Comparison of ENCODE assay signal across 8 cellular contexts in the genomic region with DNA sequence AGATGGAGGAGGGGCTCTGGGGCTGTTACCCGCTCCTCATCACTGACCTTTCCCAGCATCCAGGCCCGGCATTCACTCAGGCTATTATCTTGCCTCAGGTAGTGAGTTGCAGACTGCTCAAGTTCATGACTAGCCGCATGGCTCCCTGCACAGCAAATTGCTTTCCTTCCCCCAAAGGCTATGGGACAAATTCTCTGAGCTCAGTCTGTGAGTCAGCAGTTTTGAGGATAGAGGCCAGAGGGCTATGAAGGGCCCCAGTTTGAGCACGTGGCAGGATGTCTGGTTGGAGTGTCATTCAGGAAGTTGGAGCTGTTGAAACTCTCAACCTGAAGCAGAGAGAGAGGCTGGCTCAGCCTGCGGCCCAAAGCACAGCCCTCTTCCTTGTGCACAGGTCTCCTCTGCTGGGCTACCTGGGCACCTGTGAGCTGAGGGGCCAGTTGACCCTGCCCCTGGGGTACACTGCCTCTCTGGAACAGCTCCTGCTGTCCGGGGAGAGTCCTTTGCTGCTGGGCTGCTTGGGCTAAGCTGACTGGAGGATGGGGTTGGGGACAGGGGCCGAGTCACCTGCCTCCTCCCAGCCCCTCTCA. TPM values are rescaled to one million over a fixed set of nuclear protein-coding genes. Genes with fewer than 3 reads are reported as not detected.
A peak's percentile ranks its signal among the peaks of the same experiment; 100 is the strongest.
DNase-seq lines count a peak whose midpoint lies in the region; ATAC-seq and TF ChIP-seq lines count a peak whose summit lies in the region.

No MANE protein-coding gene starts in this region.

- in situ Hi-C loops in gastrocnemius medialis (cut with MboI; ENCODE audit: low sequenced_read_pairs in 4 of 4): loop anchor here in 3 of 4 donors (25.0 kb wide), 2 partner anchors 98 to 248 kb away; a partner anchor contains a TSS

- H3K36me3 ChIP-seq in CD4-positive, alpha-beta memory T cell (ENCODE audit: insufficient read depth, low read length): no peaks in the 10 kb centered on the region
- H3K36me3 ChIP-seq in gastrocnemius medialis: peaks cover 0 to 54% of the 10 kb centered on the region in 2 donors

- TF ChIP-seq CTCF in gastrocnemius medialis (IDR thresholded peaks at IDR 0.05 in 4 of 5, conservative IDR thresholded peaks at IDR 0.05 in 1 of 5): no peak

- ATAC-seq in GM19438 (IDR thresholded peaks at IDR 0.05; ENCODE audit: low read depth, unreplicated experiment): peak; percentile 81
- ATAC-seq in Right ventricle myocardium superior (ENCODE audit: poor library complexity): peak; percentile 80
- peak; percentile 62 to 70 for ATAC-seq in gastrocnemius medialis
- no peak for ATAC-seq in HG03469 (IDR thresholded peaks at IDR 0.05; ENCODE audit: unreplicated experiment)

- TF ChIP-seq POLR2A in gastrocnemius medialis (IDR thresholded peaks at IDR 0.05): no peak

- no peaks in the 10 kb centered on the region for H3K9me3 ChIP-seq in CD4-positive, alpha-beta memory T cell (ENCODE audit: control insufficient read depth in 1 of 2, low read length in 2 of 2)
- no peaks in the 10 kb centered on the region for H3K9me3 ChIP-seq in gastrocnemius medialis

- peak overlapping the region in 5 of 7 donors; percentile 30 to 87 (median 65) for H3K27ac Mint-ChIP-seq in CD4-positive, alpha-beta memory T cell

- no peaks in the 10 kb centered on the region for H3K27me3 ChIP-seq in CD4-positive, alpha-beta memory T cell (ENCODE audit: insufficient read depth, low read length)
- no peaks in the 10 kb centered on the region for H3K27me3 ChIP-seq in gastrocnemius medialis

- no peak overlapping the region for H3K27ac ChIP-seq in CD4-positive, alpha-beta memory T cell (ENCODE audit: low read depth, low read length)
- H3K27ac ChIP-seq in gastrocnemius medialis: no peak overlapping the region

- DNase-seq in CD4-positive, alpha-beta memory T cell: peak in 4 of 5 donors; percentile 10 to 51 (median 18)
- peak in 69 of 76 experiments; percentile 14 to 80 (median 49) for DNase-seq in HUDEP-2 (lab: John Stamatoyannopoulos, UW; ENCODE audit: unreplicated experiment in 76 of 76)
- DNase-seq in activated CD4-positive, alpha-beta T cell treated with anti-CD3 and anti-CD28 coated beads, Interleukin-2, amount 50 U/mL, for 48 hours: peak; percentile 35 to 52
- peak; percentile 72 for DNase-seq in Right ventricle myocardium superior
- peak in 1 of 2 donors; percentile 54 for DNase-seq in gastrocnemius medialis
- no peak for DNase-seq in NCI-H2227 (lab: John Stamatoyannopoulos, UW; ENCODE audit: unreplicated experiment)

- peaks cover 8 to 35% of the 10 kb centered on the region in 2 donors for H3K36me3 Mint-ChIP-seq in CD4-positive, alpha-beta memory T cell

- intact Hi-C loops in CD4-positive, alpha-beta memory T cell (cut with micrococcal nuclease): no loop called here
- intact Hi-C loops in Right ventricle myocardium superior (cut with DNase I): no loop called here
- intact Hi-C loops in gastrocnemius medialis (cut with DNase I; ENCODE audit: low total_unique reads): no loop called here

- peaks cover 5 to 22% (median 10%) of the 10 kb centered on the region in 4 donors for H3K4me1 Mint-ChIP-seq in CD4-positive, alpha-beta memory T cell

- H3K4me1 ChIP-seq in CD4-positive, alpha-beta memory T cell (ENCODE audit: insufficient read depth, low read length): peaks cover 15% of the 10 kb centered on the region
- H3K4me1 ChIP-seq in gastrocnemius medialis: no peaks in the 10 kb centered on the region

- no peak overlapping the region for H3K4me3 ChIP-seq in CD4-positive, alpha-beta memory T cell (ENCODE audit: low read length in 2 of 2)
- no peak overlapping the region for H3K4me3 ChIP-seq in gastrocnemius medialis

- POLR2A ChIA-PET in CD4-positive, alpha-beta memory T cell (lab: Charles Lee; ENCODE audit: partially characterized antibody): interaction anchor here (0.6 to 1.3 kb wide), 4 partner anchors 8 to 977 kb away, joined by 3 read pairs; a partner anchor contains a TSS

- peak overlapping the region in 1 of 8 donors; percentile 26 for H3K4me3 Mint-ChIP-seq in CD4-positive, alpha-beta memory T cell

- H3K27me3 Mint-ChIP-seq in CD4-positive, alpha-beta memory T cell: no peaks in the 10 kb centered on the region

- CTCF ChIA-PET in CD4-positive, alpha-beta memory T cell (lab: Charles Lee; ENCODE audit: partially characterized antibody): interaction anchor here (1.0 to 2.5 kb wide), 4 partner anchors 9 to 779 kb away, joined by 3 to 11 read pairs (median 4); no protein-coding TSS in a partner anchor

- no peaks in the 10 kb centered on the region for H3K9me3 Mint-ChIP-seq in CD4-positive, alpha-beta memory T cell

RNA-seq across cellular contexts. Expression of a gene that starts 7.9 kb away (rescaled TPM):
- 1 to 10 TPM; 7.2 TPM for total RNA-seq in CD4-positive, alpha-beta memory T cell
- polyA plus RNA-seq in CD4-positive, alpha-beta memory T cell: 1 to 10 TPM; 6.2 to 8.9 TPM
- total RNA-seq in Right ventricle myocardium superior (28.2 TPM), gastrocnemius medialis (10 to 100 TPM in 3 of 4 donors, 1 to 10 TPM in 1; 7.7 to 16.7 (median 12.3) TPM)
